In genomic region chr19:13980340-13980739, GRCh38 we compare ENCODE assay signal across 25 cellular contexts. TPM values are rescaled to one million over a fixed set of nuclear protein-coding genes. Genes with fewer than 3 reads are reported as not detected.
"Had no signal": no experiment of that assay in that cellular context is flagged by ENCODE, and none has a peak within 500 bp of the region (broad histone marks: within the 10 kb centered on the region; RNA-seq: fewer than 3 reads in every experiment).

No MANE protein-coding gene starts in this region.

- H3K27me3 Mint-ChIP-seq: activated B cell treated with CpG ODN at 0.5 μM for 24 hours; activated CD4-positive, alpha-beta T cell treated with anti-CD3 and anti-CD28 coated beads, Interleukin-2, amount 10 ng/mL, durations not matched to agents 24 days and 14 days; activated CD8-positive, alpha-beta memory T cell treated with anti-CD3 and anti-CD28 coated beads, Interleukin-2, amount 10 ng/mL, durations not matched to agents 7 days and 5 days; activated naive CD8-positive, alpha-beta T cell; activated T-cell treated with anti-CD3 and anti-CD28 coated beads, Interleukin-2, amount 50 U/mL, for 24 hours had no signal

- H3K4me3 Mint-ChIP-seq: activated B cell treated with CpG ODN at 0.5 μM for 24 hours; activated CD4-positive, alpha-beta T cell treated with anti-CD3 and anti-CD28 coated beads, Interleukin-2, amount 10 ng/mL, durations not matched to agents 24 days and 14 days; activated CD8-positive, alpha-beta memory T cell treated with anti-CD3 and anti-CD28 coated beads, Interleukin-2, amount 10 ng/mL, durations not matched to agents 7 days and 5 days; activated naive CD4-positive, alpha-beta T cell treated with anti-CD3 and anti-CD28 coated beads for 36 hours; activated T-cell treated with anti-CD3 and anti-CD28 coated beads, Interleukin-2, amount 50 U/mL, for 24 hours; T-helper 1 cell treated with Interleukin-12 subunit alpha and Interleukin-12 subunit beta and Interleukin-4 antibody, amounts not matched to agents 30 μg/mL and 1 μg/mL, for 36 hours had no signal

- H3K27me3 ChIP-seq: brain microvascular endothelial cell, cardiac muscle cell, MG63, Peyer's patch, SJCRH30 had no signal

- H3K36me3 Mint-ChIP-seq: activated naive CD8-positive, alpha-beta T cell had no signal

- H3K4me3 ChIP-seq: cardiac muscle cell, MG63, Peyer's patch, SJCRH30 had no signal

- H3K27ac Mint-ChIP-seq: activated B cell treated with CpG ODN at 0.5 μM for 24 hours; activated CD4-positive, alpha-beta T cell treated with anti-CD3 and anti-CD28 coated beads, Interleukin-2, amount 10 ng/mL, durations not matched to agents 24 days and 14 days; activated naive CD4-positive, alpha-beta T cell treated with anti-CD3 and anti-CD28 coated beads for 36 hours had no signal

- ATAC-seq: activated CD8-positive, alpha-beta memory T cell treated with anti-CD3 and anti-CD28 coated beads, Interleukin-2, amount 10 ng/mL, durations not matched to agents 7 days and 5 days had no signal

- DNase-seq: activated B cell treated with CpG ODN at 0.5 μM for 24 hours; activated CD4-positive, alpha-beta T cell treated with anti-CD3 and anti-CD28 coated beads for 1 hour; activated CD4-positive, alpha-beta T cell treated with anti-CD3 and anti-CD28 coated beads, Interleukin-2, amount 10 ng/mL, durations not matched to agents 24 days and 14 days; activated CD4-positive, alpha-beta T cell treated with anti-CD3 and anti-CD28 coated beads, Interleukin-2, amount 50 U/mL, for 48 hours; activated CD8-positive, alpha-beta memory T cell treated with anti-CD3 and anti-CD28 coated beads, Interleukin-2, amount 10 ng/mL, durations not matched to agents 7 days and 5 days; activated effector memory CD4-positive, alpha-beta T cell treated with anti-CD3 and anti-CD28 coated beads, Interleukin-2, amount 50 U/mL, for 16 hours; activated naive CD4-positive, alpha-beta T cell treated with anti-CD3 and anti-CD28 coated beads for 36 hours; activated T-cell treated with anti-CD3 and anti-CD28 coated beads, Interleukin-2, amount 50 U/mL, for 24 hours; brain microvascular endothelial cell; MG63; MV-4-11; NCI-H1092 treated with DMSO at 0.1 percent for 48 hours; NCI-H1417 treated with DMSO at 0.1 percent for 48 hours; NCI-H1694; NCI-H2029 treated with DMSO at 0.1 percent for 48 hours; NCI-H510A treated with DMSO at 0.1 percent for 48 hours; NCI-H69; NK-92 treated with Interleukin-12 subunit alpha and Interleukin-12 subunit beta, amount 100 ng/mL, for 24 hours; Peyer's patch; Right ventricle myocardium superior; SJCRH30; T-helper 9 cell had no signal

- H3K27ac ChIP-seq: brain microvascular endothelial cell, cardiac muscle cell, SJCRH30 had no signal

- H3K4me1 ChIP-seq: SJCRH30 had no signal

- H3K36me3 ChIP-seq: cardiac muscle cell, MG63, SJCRH30 had no signal

- H3K9me3 ChIP-seq: MG63, Peyer's patch, SJCRH30 had no signal

- H3K9me3 Mint-ChIP-seq: activated B cell treated with CpG ODN at 0.5 μM for 24 hours; activated CD4-positive, alpha-beta T cell treated with anti-CD3 and anti-CD28 coated beads, Interleukin-2, amount 10 ng/mL, durations not matched to agents 24 days and 14 days; activated naive CD4-positive, alpha-beta T cell treated with anti-CD3 and anti-CD28 coated beads for 36 hours; activated T-cell treated with anti-CD3 and anti-CD28 coated beads, Interleukin-2, amount 50 U/mL, for 24 hours; T-helper 1 cell treated with Interleukin-12 subunit alpha and Interleukin-12 subunit beta and Interleukin-4 antibody, amounts not matched to agents 30 μg/mL and 1 μg/mL, for 36 hours had no signal

RNA-seq across cellular contexts. Expression of gene PODNL1, which starts 42.1 kb away (rescaled TPM):
- total RNA-seq: activated B cell treated with CpG ODN at 0.5 μM for 24 hours; activated CD4-positive, alpha-beta T cell treated with anti-CD3 and anti-CD28 coated beads, Interleukin-2, amount 10 ng/mL, durations not matched to agents 24 days and 14 days had no signal
- polyA plus RNA-seq: cardiac muscle cell had no signal

RNA-seq across cellular contexts. Expression of gene RLN3, which starts 47.6 kb away (rescaled TPM):
- total RNA-seq: activated B cell treated with CpG ODN at 0.5 μM for 24 hours; activated CD4-positive, alpha-beta T cell treated with anti-CD3 and anti-CD28 coated beads, Interleukin-2, amount 10 ng/mL, durations not matched to agents 24 days and 14 days; activated CD8-positive, alpha-beta memory T cell treated with anti-CD3 and anti-CD28 coated beads, Interleukin-2, amount 10 ng/mL, durations not matched to agents 7 days and 5 days; activated naive CD4-positive, alpha-beta T cell treated with anti-CD3 and anti-CD28 coated beads for 36 hours; cardiac muscle cell; Peyer's patch; Right ventricle myocardium superior; SJCRH30 had no signal
- polyA plus RNA-seq: cardiac muscle cell had no signal
